ENCODE assay signal across 31 cellular contexts in the genomic region with DNA sequence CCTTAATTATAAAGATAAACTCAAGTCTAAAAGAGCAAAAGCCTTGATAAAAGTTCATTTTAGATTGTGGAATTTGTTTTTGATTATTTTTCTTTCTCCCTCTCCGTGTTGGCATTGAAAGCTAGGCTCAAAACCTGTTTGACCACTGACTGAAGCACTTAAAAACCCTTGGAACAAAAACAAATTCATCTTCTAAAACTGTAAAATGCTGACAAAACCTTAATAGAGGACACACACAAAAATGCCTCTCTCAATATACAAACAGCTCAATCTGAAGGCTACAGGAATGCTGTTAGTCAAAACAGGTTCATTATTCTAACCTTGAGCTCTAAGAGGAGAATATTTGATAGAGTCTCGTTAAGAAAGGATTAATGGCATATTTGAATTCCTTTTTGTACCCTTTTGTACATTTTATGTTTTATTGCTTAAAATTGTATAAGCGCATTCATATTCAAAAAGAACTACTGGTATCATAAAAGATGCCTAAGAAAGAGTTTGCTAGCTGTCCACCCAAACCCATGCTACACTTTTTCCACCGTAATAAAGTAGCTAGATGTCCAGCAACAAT.
"Had no signal": no experiment of that assay in that cellular context is flagged by ENCODE, and none has a peak within 500 bp of the region (broad histone marks: within the 10 kb centered on the region; RNA-seq: fewer than 3 reads in every experiment).

No MANE protein-coding gene starts in this region.

- H3K4me1 Mint-ChIP-seq: activated CD4-positive, alpha-beta T cell treated with anti-CD3 and anti-CD28 coated beads, Interleukin-2, amount 10 ng/mL, durations not matched to agents 24 days and 14 days; activated naive CD8-positive, alpha-beta T cell treated with anti-CD3 and anti-CD28 coated beads for 36 hours; brain; immature natural killer cell; memory B cell; naive thymus-derived CD8-positive, alpha-beta T cell had no signal

- H3K4me1 ChIP-seq: adrenal gland, heart left ventricle, right atrium auricular region, testis, uterus had no signal

- H3K27ac Mint-ChIP-seq: activated CD4-positive, alpha-beta memory T cell treated with anti-CD3 and anti-CD28 coated beads for 36 hours; activated CD4-positive, alpha-beta T cell treated with anti-CD3 and anti-CD28 coated beads, Interleukin-2, amount 10 ng/mL, durations not matched to agents 24 days and 14 days; activated naive CD4-positive, alpha-beta T cell treated with anti-CD3 and anti-CD28 coated beads for 36 hours; activated naive CD8-positive, alpha-beta T cell treated with anti-CD3 and anti-CD28 coated beads for 36 hours; activated T-helper 1 cell treated with anti-CD3 and anti-CD28 coated beads, Interleukin-12 subunit alpha, Interleukin-12 subunit beta, Interleukin-2, Interleukin-4 antibody, amounts not matched to agents 30 ng/mL and 10 ng/mL and 1 ng/mL, durations not matched to agents 14 hours and 24 hours and 36 hours; immature natural killer cell; memory B cell; naive thymus-derived CD8-positive, alpha-beta T cell had no signal

- H3K36me3 ChIP-seq: adrenal gland, uterus had no signal

- H3K9me3 ChIP-seq: adrenal gland, heart left ventricle, right atrium auricular region, testis, uterus had no signal

- H3K4me3 Mint-ChIP-seq: activated CD4-positive, alpha-beta memory T cell treated with anti-CD3 and anti-CD28 coated beads for 36 hours; activated CD4-positive, alpha-beta T cell treated with anti-CD3 and anti-CD28 coated beads, Interleukin-2, amount 10 ng/mL, durations not matched to agents 24 days and 14 days; activated naive CD4-positive, alpha-beta T cell treated with anti-CD3 and anti-CD28 coated beads for 36 hours; activated naive CD8-positive, alpha-beta T cell treated with anti-CD3 and anti-CD28 coated beads for 36 hours; activated T-helper 1 cell treated with anti-CD3 and anti-CD28 coated beads, Interleukin-12 subunit alpha, Interleukin-12 subunit beta, Interleukin-2, Interleukin-4 antibody, amounts not matched to agents 30 ng/mL and 10 ng/mL and 1 ng/mL, durations not matched to agents 14 hours and 24 hours and 36 hours; brain; immature natural killer cell; memory B cell; naive thymus-derived CD8-positive, alpha-beta T cell; neural crest cell had no signal

- H3K27me3 Mint-ChIP-seq: activated CD4-positive, alpha-beta memory T cell treated with anti-CD3 and anti-CD28 coated beads for 36 hours; activated CD4-positive, alpha-beta T cell treated with anti-CD3 and anti-CD28 coated beads, Interleukin-2, amount 10 ng/mL, durations not matched to agents 24 days and 14 days; activated naive CD8-positive, alpha-beta T cell treated with anti-CD3 and anti-CD28 coated beads for 36 hours; brain had no signal

- H3K4me3 ChIP-seq: adrenal gland, heart left ventricle, right atrium auricular region, testis, uterus had no signal

- DNase-seq: activated CD4-positive, alpha-beta memory T cell treated with anti-CD3 and anti-CD28 coated beads for 36 hours; activated CD4-positive, alpha-beta T cell treated with anti-CD3 and anti-CD28 coated beads, Interleukin-2, amount 10 ng/mL, durations not matched to agents 24 days and 14 days; activated CD4-positive, CD25-positive, alpha-beta regulatory T cell treated with anti-CD3 and anti-CD28 coated beads, Interleukin-2, amount 50 U/mL, for 72 hours; activated CD8-positive, alpha-beta memory T cell treated with anti-CD3 and anti-CD28 coated beads, Interleukin-2, amount 50 U/mL, for 4 hours; activated effector memory CD4-positive, alpha-beta T cell treated with anti-CD3 and anti-CD28 coated beads, Interleukin-2, amount 50 U/mL, for 16 hours; activated naive CD4-positive, alpha-beta T cell treated with anti-CD3 and anti-CD28 coated beads for 36 hours; activated naive CD8-positive, alpha-beta T cell treated with anti-CD3 and anti-CD28 coated beads for 36 hours; activated T-cell treated with anti-CD3 and anti-CD28 coated beads, Interleukin-2, amount 50 U/mL, for 1 hour; adrenal gland; aorta; cortex of kidney; foreskin fibroblast; heart left ventricle; hypothalamus; immature natural killer cell; kidney; left colon; naive thymus-derived CD8-positive, alpha-beta T cell; nucleus accumbens; stimulated activated CD4-positive, alpha-beta T cell treated with anti-CD3 and anti-CD28 coated beads, Interleukin-15, amount 100 ng/mL, for 24 hours; stimulated activated CD4-positive, alpha-beta T cell treated with anti-CD3 and anti-CD28 coated beads, Interleukin-2, amount 100 ng/mL, for 24 hours; stimulated activated naive CD4-positive, alpha-beta T cell; T1000; testis; uterus had no signal

- H3K9me3 Mint-ChIP-seq: activated CD4-positive, alpha-beta memory T cell treated with anti-CD3 and anti-CD28 coated beads for 36 hours; activated naive CD4-positive, alpha-beta T cell treated with anti-CD3 and anti-CD28 coated beads for 36 hours; activated naive CD8-positive, alpha-beta T cell treated with anti-CD3 and anti-CD28 coated beads for 36 hours; activated T-helper 1 cell treated with anti-CD3 and anti-CD28 coated beads, Interleukin-12 subunit alpha, Interleukin-12 subunit beta, Interleukin-2, Interleukin-4 antibody, amounts not matched to agents 30 ng/mL and 10 ng/mL and 1 ng/mL, durations not matched to agents 14 hours and 24 hours and 36 hours; brain; immature natural killer cell; memory B cell; naive thymus-derived CD8-positive, alpha-beta T cell had no signal

- H3K36me3 Mint-ChIP-seq: activated naive CD8-positive, alpha-beta T cell treated with anti-CD3 and anti-CD28 coated beads for 36 hours; memory B cell; naive thymus-derived CD8-positive, alpha-beta T cell had no signal

- ATAC-seq: esophagus mucosa; heart left ventricle; left colon; naive thymus-derived CD8-positive, alpha-beta T cell had no signal

- H3K27ac ChIP-seq: adrenal gland, heart left ventricle, right atrium auricular region, testis, uterus had no signal

- H3K27me3 ChIP-seq: adrenal gland, heart left ventricle, right atrium auricular region, testis, uterus had no signal
